ENCODE assay signal across 16 cellular contexts in the genomic region with DNA sequence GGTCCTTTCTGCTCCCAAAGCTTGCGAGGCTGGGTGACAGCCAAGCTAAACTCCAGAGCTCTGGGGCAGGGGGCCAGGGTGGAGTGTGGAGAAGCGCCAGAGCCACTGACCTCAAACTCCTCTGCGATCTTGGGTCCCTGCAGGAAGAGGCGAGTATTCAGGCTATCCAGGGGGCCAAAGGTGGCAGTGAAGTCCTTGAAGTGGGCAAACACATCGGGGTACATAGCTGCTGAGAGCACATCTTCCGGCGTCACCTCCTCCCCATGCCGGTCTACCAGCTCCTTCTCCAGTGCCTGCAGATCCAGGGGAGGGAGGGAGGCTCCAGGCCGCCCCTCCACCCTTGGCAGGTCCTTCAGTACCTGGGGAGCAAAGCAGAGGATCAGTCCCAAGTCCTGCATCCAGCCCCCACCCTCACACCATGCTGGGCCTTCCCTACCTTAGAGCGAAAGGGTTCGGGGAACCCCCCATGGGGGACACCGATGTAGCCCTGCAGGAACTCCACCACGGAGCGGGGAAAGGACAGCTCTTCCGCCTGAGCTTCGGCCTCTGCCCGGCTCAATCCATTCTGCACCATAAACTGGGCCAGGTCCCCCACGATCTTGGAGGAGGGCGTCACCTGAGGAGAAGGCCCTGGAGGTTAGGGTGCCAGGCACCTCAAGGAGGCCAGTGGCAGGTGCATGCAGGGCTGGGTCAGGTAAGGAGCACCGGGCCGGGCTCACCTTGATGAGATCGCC.
"Had no signal": no experiment of that assay in that cellular context is flagged by ENCODE, and none has a peak within 500 bp of the region (broad histone marks: within the 10 kb centered on the region; RNA-seq: fewer than 3 reads in every experiment).

No MANE protein-coding gene starts in this region.

- H3K4me3 Mint-ChIP-seq: activated CD4-positive, alpha-beta T cell treated with anti-CD3 and anti-CD28 coated beads, Interleukin-2, amount 10 ng/mL, durations not matched to agents 7 days and 5 days; activated naive CD8-positive, alpha-beta T cell; activated T-helper 17 cell treated with anti-CD3 and anti-CD28 coated beads, Interleukin-2, amount 50 U/mL, for 72 hours; brain; central memory CD8-positive, alpha-beta T cell; dendritic cell treated with granulocyte-macrophage colony-stimulating factor and Interleukin-4, amounts not matched to agents 40 ng/mL and 50 ng/mL, for 4 days; naive B cell had no signal

- DNase-seq: activated CD4-positive, alpha-beta T cell treated with anti-CD3 and anti-CD28 coated beads, Interleukin-2, amount 10 ng/mL, durations not matched to agents 7 days and 5 days; activated CD4-positive, CD25-positive, alpha-beta regulatory T cell; activated CD8-positive, alpha-beta memory T cell treated with anti-CD3 and anti-CD28 coated beads for 24 hours; amygdala; hypothalamus; naive B cell; nucleus accumbens; stimulated activated CD4-positive, alpha-beta T cell treated with anti-CD3 and anti-CD28 coated beads, Interleukin-4, amount 100 ng/mL, for 24 hours; stomach; T-helper 2 cell had no signal

- H3K27me3 Mint-ChIP-seq: activated CD4-positive, alpha-beta T cell treated with anti-CD3 and anti-CD28 coated beads, Interleukin-2, amount 10 ng/mL, durations not matched to agents 7 days and 5 days; activated naive CD8-positive, alpha-beta T cell; activated T-helper 17 cell treated with anti-CD3 and anti-CD28 coated beads, Interleukin-2, amount 50 U/mL, for 72 hours; brain; central memory CD8-positive, alpha-beta T cell; dendritic cell treated with granulocyte-macrophage colony-stimulating factor and Interleukin-4, amounts not matched to agents 40 ng/mL and 50 ng/mL, for 4 days; naive B cell had no signal

- H3K9me3 Mint-ChIP-seq: activated CD4-positive, alpha-beta T cell treated with anti-CD3 and anti-CD28 coated beads, Interleukin-2, amount 10 ng/mL, durations not matched to agents 7 days and 5 days; activated T-helper 17 cell treated with anti-CD3 and anti-CD28 coated beads, Interleukin-2, amount 50 U/mL, for 72 hours; brain; central memory CD8-positive, alpha-beta T cell; dendritic cell treated with granulocyte-macrophage colony-stimulating factor and Interleukin-4, amounts not matched to agents 40 ng/mL and 50 ng/mL, for 4 days; naive B cell had no signal

- H3K4me3 ChIP-seq: stomach, thyroid gland had no signal

- ATAC-seq: activated T-helper 17 cell treated with anti-CD3 and anti-CD28 coated beads, Interleukin-2, amount 50 U/mL, for 72 hours had no signal

- H3K27me3 ChIP-seq: stomach, thyroid gland had no signal

- H3K27ac ChIP-seq: stomach, thyroid gland had no signal

- H3K36me3 Mint-ChIP-seq: activated naive CD8-positive, alpha-beta T cell; naive B cell had no signal

- H3K27ac Mint-ChIP-seq: activated naive CD8-positive, alpha-beta T cell; activated T-helper 17 cell treated with anti-CD3 and anti-CD28 coated beads, Interleukin-2, amount 50 U/mL, for 72 hours; brain; dendritic cell treated with granulocyte-macrophage colony-stimulating factor and Interleukin-4, amounts not matched to agents 40 ng/mL and 50 ng/mL, for 4 days had no signal

- H3K9me3 ChIP-seq: stomach, thyroid gland had no signal
